ENCODE assay signal across 18 cellular contexts in genomic region chr10:131994435-131994834, GRCh38. TPM values are rescaled to one million over a fixed set of nuclear protein-coding genes. Genes with fewer than 3 reads are reported as not detected.
A peak's percentile ranks its signal among the peaks of the same experiment; 100 is the strongest.
DNase-seq lines count a peak whose midpoint lies in the region; ATAC-seq, FAIRE-seq and TF ChIP-seq lines count a peak whose summit lies in the region.
"Had no signal": no experiment of that assay in that cellular context is flagged by ENCODE, and none has a peak within 500 bp of the region (broad histone marks: within the 10 kb centered on the region; RNA-seq: fewer than 3 reads in every experiment).

No MANE protein-coding gene starts in this region.

- H4K5ac ChIP-seq in mesendoderm (ENCODE audit: low read length), result no peak overlapping the region

- TF ChIP-seq CTCF in HepG2 (CRISPR knock-in tag; IDR thresholded peaks at IDR 0.05) (no peak), right lobe of liver (IDR thresholded peaks at IDR 0.05) (no peak), heart right ventricle (IDR thresholded peaks at IDR 0.05) (no peak), spleen (IDR thresholded peaks at IDR 0.05 in 8 of 11, conservative IDR thresholded peaks at IDR 0.05 in 3 of 11) (no peak), Peyer's patch (IDR thresholded peaks at IDR 0.05) (no peak)

- no peak for TF ChIP-seq RAD21 in HepG2 (CRISPR knock-in tag; IDR thresholded peaks at IDR 0.05)

- H3K4me1 ChIP-seq in HepG2 (ENCODE audit: insufficient read depth, low read length), result peaks cover 59% of the 10 kb centered on the region
- H3K4me1 ChIP-seq in right lobe of liver, result peaks cover 0 to 36% (median 16%) of the 10 kb centered on the region in 4 donors
- H3K4me1 ChIP-seq in heart right ventricle, result peaks cover 14 to 39% (median 28%) of the 10 kb centered on the region in 9 donors
- H3K4me1 ChIP-seq in mesendoderm (ENCODE audit: control insufficient read depth, low read depth, low read length), result peaks cover 19% of the 10 kb centered on the region
- peaks cover 4 to 26% (median 20%) of the 10 kb centered on the region in 6 donors for H3K4me1 ChIP-seq in spleen
- peaks cover 0 to 4% (median 2%) of the 10 kb centered on the region in 4 donors for H3K4me1 ChIP-seq in Peyer's patch
- H3K4me1 ChIP-seq: BE2C had no signal

- ATAC-seq in HepG2 (no peak), right lobe of liver (no peak), heart right ventricle (peak in 5 of 8 donors; percentile 25 to 43 (median 26))
- ATAC-seq: CD8-positive, alpha-beta T cell had no signal

- H3K36me3 ChIP-seq in HepG2 (replicated peaks in 1 of 2; ENCODE audit: control insufficient read depth in 1 of 2, insufficient read depth in 2 of 2, low read length in 2 of 2), result no peaks in the 10 kb centered on the region
- H3K36me3 ChIP-seq in right lobe of liver, result no peaks in the 10 kb centered on the region
- H3K36me3 ChIP-seq in heart right ventricle, result no peaks in the 10 kb centered on the region
- no peaks in the 10 kb centered on the region for H3K36me3 ChIP-seq in mesendoderm (ENCODE audit: control insufficient read depth, insufficient read depth, low read length)
- no peaks in the 10 kb centered on the region for H3K36me3 ChIP-seq in spleen
- no peaks in the 10 kb centered on the region for H3K36me3 ChIP-seq in Peyer's patch
- H3K36me3 ChIP-seq: BE2C, HAP-1 had no signal

- DNase-seq in HepG2 (ENCODE audit: low spot score) (no peak), right lobe of liver (no peak), heart right ventricle (peak in 1 of 2 donors; percentile 21), mesendoderm (no peak), spleen (peak; percentile 25), Peyer's patch (no peak), NCI-H1436 (lab: John Stamatoyannopoulos, UW) (no peak), NK-92 (lab: John Stamatoyannopoulos, UW; ENCODE audit: unreplicated experiment) (no peak)
- DNase-seq: BE2C; Caco-2; CD8-positive, alpha-beta T cell; DND-41; GF-D8; GOT3 had no signal

- H3K4ac ChIP-seq in mesendoderm (ENCODE audit: low read depth, low read length), result no peak overlapping the region

- H3K79me2 ChIP-seq in HepG2 (ENCODE audit: insufficient read depth, low read length) (no peaks in the 10 kb centered on the region), mesendoderm (ENCODE audit: control insufficient read depth, insufficient read depth, low read length) (no peaks in the 10 kb centered on the region)

- H3K9ac ChIP-seq in HepG2 (ENCODE audit: insufficient read depth, low read depth, low read length), result no peak overlapping the region
- no peak overlapping the region for H3K9ac ChIP-seq in mesendoderm (ENCODE audit: low read length)

- H3K23ac ChIP-seq in mesendoderm (ENCODE audit: low read length), result no peak overlapping the region

- POLR2A ChIA-PET in HepG2 (lab: Yijun Ruan, JAX), result no interaction called here

- FAIRE-seq in HepG2 (lab: Jason Lieb, UNC), result no peak
- FAIRE-seq: A549, GM19239, HTR-8/SVneo had no signal

- no peaks in the 10 kb centered on the region for H3K79me1 ChIP-seq in mesendoderm (ENCODE audit: low read length)

- no peak overlapping the region for H4K8ac ChIP-seq in mesendoderm (ENCODE audit: low read depth, low read length)

- H3K27ac ChIP-seq in HepG2 (ENCODE audit: extremely low read length, insufficient read depth, low read length), result no peak overlapping the region
- H3K27ac ChIP-seq in right lobe of liver, result no peak overlapping the region
- peak overlapping the region in 2 of 10 donors; percentile 7 to 58 for H3K27ac ChIP-seq in heart right ventricle
- no peak overlapping the region for H3K27ac ChIP-seq in mesendoderm (ENCODE audit: low read depth, low read length)
- no peak overlapping the region for H3K27ac ChIP-seq in spleen
- no peak overlapping the region for H3K27ac ChIP-seq in Peyer's patch
- H3K27ac ChIP-seq: A549 had no signal

- H3K56ac ChIP-seq in mesendoderm (ENCODE audit: low read length), result peak overlapping the region; percentile 59

- peak overlapping the region; percentile 41; the same call in 1 of the 2 replicates for H3K4me2 ChIP-seq in HepG2 (ENCODE audit: low read depth, low read length)
- no peak overlapping the region for H3K4me2 ChIP-seq in mesendoderm (ENCODE audit: low read length)
- H3K4me2 ChIP-seq: A549 had no signal

- BruUV-seq in HepG2 (replicated peaks; lab: Mats Ljungman, UMichigan), result no TSS peak

- TF ChIP-seq EP300 in HepG2 (IDR thresholded peaks at IDR 0.05; ENCODE audit: low read depth in 2 of 2, low read length in 2 of 2), result no peak
- TF ChIP-seq EP300 in HepG2 (CRISPR knock-in tag; IDR thresholded peaks at IDR 0.05; ENCODE audit: borderline replicate concordance), result no peak

- no peaks in the 10 kb centered on the region for H4K20me1 ChIP-seq in HepG2 (ENCODE audit: insufficient read depth, low read length)

- H3K9me3 ChIP-seq in HepG2 (ENCODE audit: low read length), result no peaks in the 10 kb centered on the region
- H3K9me3 ChIP-seq in right lobe of liver, result no peaks in the 10 kb centered on the region
- H3K9me3 ChIP-seq in heart right ventricle, result no peaks in the 10 kb centered on the region
- no peaks in the 10 kb centered on the region for H3K9me3 ChIP-seq in spleen
- no peaks in the 10 kb centered on the region for H3K9me3 ChIP-seq in Peyer's patch
- H3K9me3 ChIP-seq: A549, BE2C, Caco-2, HAP-1 had no signal

- peak overlapping the region; percentile 27 for H2AK5ac ChIP-seq in mesendoderm (ENCODE audit: low read length)

- H3K4me3 ChIP-seq in HepG2 (replicated peaks in 1 of 3; ENCODE audit: insufficient read depth in 1 of 3, low read depth in 2 of 3, low read length in 3 of 3), result no peak overlapping the region; a peak in 1 of 6 replicates
- no peak overlapping the region for H3K4me3 ChIP-seq in right lobe of liver
- H3K4me3 ChIP-seq in heart right ventricle, result no peak overlapping the region
- no peak overlapping the region for H3K4me3 ChIP-seq in mesendoderm (ENCODE audit: low read length)
- no peak overlapping the region for H3K4me3 ChIP-seq in spleen
- H3K4me3 ChIP-seq in Peyer's patch, result no peak overlapping the region
- H3K4me3 ChIP-seq: A549, HAP-1 had no signal

- H2AFZ ChIP-seq in HepG2 (ENCODE audit: low read length), result no peak overlapping the region

- H3K18ac ChIP-seq in mesendoderm (ENCODE audit: low read length), result no peak overlapping the region

- no peak overlapping the region for H2BK15ac ChIP-seq in mesendoderm (replicated peaks; ENCODE audit: low read depth)

- H2BK120ac ChIP-seq in mesendoderm (ENCODE audit: low read depth, low read length), result no peak overlapping the region

- TF ChIP-seq POLR2A in HepG2 (IDR thresholded peaks at IDR 0.05; ENCODE audit: insufficient read depth in 1 of 2, low read depth in 2 of 2, low read length in 2 of 2), result no peak
- TF ChIP-seq POLR2A in right lobe of liver (IDR thresholded peaks at IDR 0.05), result no peak
- TF ChIP-seq POLR2A in spleen (IDR thresholded peaks at IDR 0.05), result no peak
- TF ChIP-seq POLR2A in Peyer's patch (IDR thresholded peaks at IDR 0.05), result no peak

- in situ Hi-C loops in HepG2 (cut with HindIII; ENCODE audit: extremely low pct_ligation_motif_present, low pct_unique_long_range_greater_than_20kb), result no loop called here

- WGBS in HepG2 (ENCODE audit: low lambda C conversion rate), result 21% methylated on average over 3 of the region's 3 CpGs
- 64% methylated on average over 3 of the region's 3 CpGs for WGBS in right lobe of liver (ENCODE audit: insufficient coverage, low coverage, low lambda C conversion rate, missing lambda C conversion rate)
- WGBS in heart right ventricle, 2 donors, result 30 to 38% methylated on average over 3 of the region's 3 CpGs
- no CpG with 5 or more reads among the region's 3 CpGs for WGBS in mesendoderm (ENCODE audit: extremely low coverage, insufficient coverage, low lambda C conversion rate)
- WGBS in spleen, 5 donors, result 76 to 89% (median 83%) methylated on average over 3 of the region's 3 CpGs

- no peak overlapping the region for H2BK5ac ChIP-seq in mesendoderm (ENCODE audit: low read length)

- intact Hi-C loops in HepG2 (cut with micrococcal nuclease; ENCODE audit: unreplicated experiment), result no loop called here
- intact Hi-C loops in right lobe of liver (cut with DNase I), result no loop called here
- intact Hi-C loops in heart right ventricle (cut with DNase I), result no loop called here
- intact Hi-C loops in spleen (cut with DNase I; ENCODE audit: low total_unique reads), result no loop called here

- H3K27me3 ChIP-seq in HepG2 (ENCODE audit: control insufficient read depth in 1 of 2, insufficient read depth in 2 of 2, low read length in 2 of 2), result 0 out of 5 replicates have a peak, but pooled peaks cover 0 to 2% of the 10 kb centered on the region in 2 experiments
- H3K27me3 ChIP-seq in right lobe of liver, result no peaks in the 10 kb centered on the region
- H3K27me3 ChIP-seq in heart right ventricle, result no peaks in the 10 kb centered on the region
- no peaks in the 10 kb centered on the region for H3K27me3 ChIP-seq in mesendoderm (ENCODE audit: insufficient read depth, low read length, poor library complexity)
- no peaks in the 10 kb centered on the region for H3K27me3 ChIP-seq in spleen (replicated peaks in 1 of 7)
- no peaks in the 10 kb centered on the region for H3K27me3 ChIP-seq in Peyer's patch
- H3K27me3 ChIP-seq: BE2C had no signal

- CTCF ChIA-PET in HepG2 (lab: Yijun Ruan, JAX; ENCODE audit: low intra/inter-chr PET ratio, low total read pairs), result no interaction called here

RNA-seq across cellular contexts. Expression of gene BNIP3, which starts 12.7 kb away (rescaled TPM):
- total RNA-seq in HepG2 (2016; rRNA removed; fragmentation: Illumina TruSeq; extraction: Trizol) (73.7 and 86.7 TPM in 2 replicates), right lobe of liver (100 to 1,000 TPM in 4 of 6 experiments, 10 to 100 TPM in 2; 87.7 to 373 (median 102) TPM), heart right ventricle (100 to 1,000 TPM; 111 to 211 (median 159) TPM), spleen (10 to 100 TPM; 13.9 to 42.6 (median 36.9) TPM), Peyer's patch (10 to 100 TPM; 26.7 to 58.7 (median 41.1) TPM)
- total RNA-seq in HepG2 (2016; cell fraction: cytosol; rRNA removed; fragmentation: Illumina TruSeq; extraction: Trizol; ENCODE audit: low read depth), result 57.4 and 60.2 TPM in 2 replicates
- total RNA-seq in HepG2 (2016; cell fraction: insoluble cytoplasmic fraction; rRNA removed; fragmentation: Illumina TruSeq; extraction: Trizol), result 71.8 and 94.2 TPM in 2 replicates
- 64.9 and 67.4 TPM in 2 replicates for total RNA-seq in HepG2 (2016; cell fraction: membrane; rRNA removed; fragmentation: Illumina TruSeq; extraction: Trizol)
- total RNA-seq in HepG2 (2016; cell fraction: nucleus; rRNA removed; fragmentation: Illumina TruSeq; extraction: Trizol), result 26.3 and 33.7 TPM in 2 replicates
- polyA plus RNA-seq in HepG2 (2011; rRNA removed) (170 and 223 TPM in 2 replicates), heart right ventricle (10 to 100 TPM; 34.6 to 80.5 TPM), spleen (1 to 10 TPM; 4.2 to 8.4 (median 6.4) TPM)
- 338 and 339 TPM in 2 replicates for polyA plus RNA-seq in HepG2 (2011; cell fraction: cytosol; rRNA removed)
- polyA plus RNA-seq in HepG2 (2011; cell fraction: nucleus; rRNA removed), result 163 and 165 TPM in 2 replicates
- 188 and 302 TPM in 2 replicates for polyA plus RNA-seq in HepG2 (2012)
- polyA plus RNA-seq in HepG2 (2016; cell fraction: cytosol; fragmentation: Illumina TruSeq; extraction: Trizol; ENCODE audit: low read depth), result 70.8 and 79.0 TPM in 2 replicates
- 107 and 108 TPM in 2 replicates for polyA plus RNA-seq in HepG2 (2016; cell fraction: insoluble cytoplasmic fraction; fragmentation: Illumina TruSeq; extraction: Trizol; ENCODE audit: low read depth)
- polyA plus RNA-seq in HepG2 (2016; cell fraction: membrane; fragmentation: Illumina TruSeq; extraction: Trizol; ENCODE audit: low read depth), result 59.2 and 59.3 TPM in 2 replicates
- 56.7 and 59.3 TPM in 2 replicates for polyA plus RNA-seq in HepG2 (2016; cell fraction: nucleus; fragmentation: Illumina TruSeq; extraction: Trizol; ENCODE audit: insufficient read depth, low read depth)
- polyA minus RNA-seq in HepG2 (2011; rRNA and poly(A)+ RNA removed; ENCODE audit: low replicate concordance), result 13.5 and 140 TPM in 2 replicates
- 117 and 136 TPM in 2 replicates for polyA minus RNA-seq in HepG2 (2011; cell fraction: cytosol; rRNA and poly(A)+ RNA removed)
- 54.7 and 62.3 TPM in 2 replicates for polyA minus RNA-seq in HepG2 (2011; cell fraction: nucleus; rRNA and poly(A)+ RNA removed)
- 10.7 TPM for polyA plus RNA-seq in mesendoderm (2013, experiment 1 of 2)
- 10.4 TPM for polyA plus RNA-seq in mesendoderm (2013, experiment 2 of 2)

Comparison
In these comparisons a context has a peak if more than half of its experiments do, and no peak if none do; other contexts are left out.
1. ATAC-seq: peak in heart right ventricle (5 of 8); none in HepG2 (single experiment) and right lobe of liver (0 of 4).